ENCODE assay signal across 29 cellular contexts in the genomic region with DNA sequence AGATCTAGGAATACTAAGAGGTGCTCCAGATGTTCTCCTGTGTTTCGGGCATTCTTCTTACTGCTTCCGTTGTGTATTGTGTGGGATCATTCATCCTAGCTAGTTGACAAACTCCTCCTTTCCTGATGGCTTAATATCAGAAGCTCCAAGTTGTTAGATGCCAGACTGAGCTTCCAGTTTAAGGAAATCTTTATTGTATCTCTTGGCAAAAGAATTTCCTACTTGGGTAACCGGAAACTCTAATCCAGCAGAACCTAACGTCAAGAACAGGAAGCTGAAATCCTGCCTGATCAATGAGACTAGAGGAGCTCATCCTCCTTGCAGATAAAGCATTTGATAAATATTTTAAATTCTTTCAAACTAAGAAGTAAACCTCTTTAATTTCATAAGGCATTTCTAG. TPM values are rescaled to one million over a fixed set of nuclear protein-coding genes. Genes with fewer than 3 reads are reported as not detected.
"Had no signal": no experiment of that assay in that cellular context is flagged by ENCODE, and none has a peak within 500 bp of the region (broad histone marks: within the 10 kb centered on the region; RNA-seq: fewer than 3 reads in every experiment).

No MANE protein-coding gene starts in this region.

- H3K4me3 Mint-ChIP-seq: immature natural killer cell; mesothelial cell of epicardium; naive B cell; natural killer cell treated with Interleukin-12 subunit alpha and Interleukin-12 subunit beta and Interleukin-15 and Interleukin-18, amount 100 ng/mL, for 72 hours; stimulated activated naive B cell treated with anti-CD40 and anti-IgM and Interleukin-4, amounts not matched to agents 10 μg/mL and 1 μg/mL and 100 μg/mL, for 72 hours had no signal

- H3K9me3 ChIP-seq: left lung, lower lobe of right lung, ovary, testis, tibial artery, upper lobe of right lung had no signal

- H3K4me3 ChIP-seq: left lung, lower lobe of right lung, ovary, skin epidermis, stomach, testis, tibial artery, upper lobe of right lung had no signal

- H3K27ac ChIP-seq: left lung, lower lobe of right lung, ovary, skin epidermis, stomach, testis, tibial artery, upper lobe of right lung had no signal

- H3K27me3 Mint-ChIP-seq: natural killer cell treated with Interleukin-12 subunit alpha and Interleukin-12 subunit beta and Interleukin-15 and Interleukin-18, amount 100 ng/mL, for 72 hours; progenitor cell of endocrine pancreas; stimulated activated naive B cell treated with anti-CD40 and anti-IgM and Interleukin-4, amounts not matched to agents 10 μg/mL and 1 μg/mL and 100 μg/mL, for 72 hours had no signal

- H3K4me1 Mint-ChIP-seq: immature natural killer cell, naive B cell had no signal

- H3K36me3 ChIP-seq: lower lobe of right lung, ovary, tibial artery, upper lobe of right lung had no signal

- DNase-seq: hippocampal formation; immature natural killer cell; kidney; left colon; left lung; lower lobe of right lung; mammary epithelial cell; mesendoderm; naive B cell; ovary; retina; right cardiac atrium; stimulated activated CD4-positive, alpha-beta T cell treated with anti-CD3 and anti-CD28 coated beads, Interleukin-12 subunit alpha, Interleukin-12 subunit beta, amount 100 ng/mL, for 4 hours; stimulated activated CD4-positive, alpha-beta T cell treated with anti-CD3 and anti-CD28 coated beads, Interleukin-15, amount 100 ng/mL, for 24 hours; stimulated activated CD4-positive, alpha-beta T cell treated with anti-CD3 and anti-CD28 coated beads, Interleukin-2, amount 100 ng/mL, for 24 hours; stimulated activated CD4-positive, alpha-beta T cell treated with anti-CD3 and anti-CD28 coated beads, Interleukin-4, amount 100 ng/mL, for 1 hour; stimulated activated naive B cell treated with anti-CD40 and anti-IgM and Interleukin-4, amounts not matched to agents 10 μg/mL and 1 μg/mL and 100 μg/mL, for 72 hours; stimulated activated naive CD8-positive, alpha-beta T cell treated with anti-CD3 and anti-CD28 coated beads, Interleukin-15, Interleukin-2, amounts not matched to agents 100 U/mL and 50 U/mL, for 24 hours; stomach; testis; tibial artery; trophoblast cell; upper lobe of right lung had no signal

- H3K36me3 Mint-ChIP-seq: immature natural killer cell; naive B cell; natural killer cell treated with Interleukin-12 subunit alpha and Interleukin-12 subunit beta and Interleukin-15 and Interleukin-18, amount 100 ng/mL, for 72 hours had no signal

- H3K27ac Mint-ChIP-seq: immature natural killer cell; mesothelial cell of epicardium; natural killer cell treated with Interleukin-12 subunit alpha and Interleukin-12 subunit beta and Interleukin-15 and Interleukin-18, amount 100 ng/mL, for 72 hours; progenitor cell of endocrine pancreas; stimulated activated naive B cell treated with anti-CD40 and anti-IgM and Interleukin-4, amounts not matched to agents 10 μg/mL and 1 μg/mL and 100 μg/mL, for 72 hours had no signal

- H3K9me3 Mint-ChIP-seq: immature natural killer cell; mesothelial cell of epicardium; naive B cell; natural killer cell treated with Interleukin-12 subunit alpha and Interleukin-12 subunit beta and Interleukin-15 and Interleukin-18, amount 100 ng/mL, for 72 hours; stimulated activated naive B cell treated with anti-CD40 and anti-IgM and Interleukin-4, amounts not matched to agents 10 μg/mL and 1 μg/mL and 100 μg/mL, for 72 hours had no signal

- ATAC-seq: left colon; left lung; lower lobe of right lung; natural killer cell treated with Interleukin-12 subunit alpha and Interleukin-12 subunit beta and Interleukin-15 and Interleukin-18, amount 100 ng/mL, for 72 hours; sciatic nerve; stimulated activated naive B cell treated with anti-CD40 and anti-IgM and Interleukin-4, amounts not matched to agents 10 μg/mL and 1 μg/mL and 100 μg/mL, for 72 hours; stimulated activated naive CD8-positive, alpha-beta T cell treated with anti-CD3 and anti-CD28 coated beads, Interleukin-15, Interleukin-2, amounts not matched to agents 100 U/mL and 50 U/mL, for 24 hours; upper lobe of right lung had no signal

RNA-seq across cellular contexts. Expression of a gene that starts 27.7 kb away (rescaled TPM):
- total RNA-seq: omental fat pad had no signal
